ENCODE assay signal across 8 cellular contexts in genomic region chr1:28580706-28581530, GRCh38. TPM values are rescaled to one million over a fixed set of nuclear protein-coding genes. Genes with fewer than 3 reads are reported as not detected.
DNase-seq lines count a peak whose midpoint lies in the region; ATAC-seq and TF ChIP-seq lines count a peak whose summit lies in the region.

No MANE protein-coding gene starts in this region.

- 1% methylated on average over 26 of the region's 26 CpGs for WGBS in mesenchymal stem cell

- H3K27me3 ChIP-seq in MG63, result no peaks in the 10 kb centered on the region
- H3K27me3 ChIP-seq in dorsolateral prefrontal cortex, result no peaks in the 10 kb centered on the region
- no peaks in the 10 kb centered on the region for H3K27me3 ChIP-seq in mesenchymal stem cell (ENCODE audit: control insufficient read depth in 1 of 2, insufficient read depth in 1 of 2, low read length in 2 of 2)

- peaks cover 48% of the 10 kb centered on the region for H3K36me3 ChIP-seq in MG63
- peaks cover 32 to 47% of the 10 kb centered on the region in 2 experiments for H3K36me3 ChIP-seq in mesenchymal stem cell (ENCODE audit: control insufficient read depth in 1 of 2, insufficient read depth in 2 of 2, low read depth in 1 of 2, low read length in 2 of 2)

- no peak overlapping the region for H2AK5ac ChIP-seq in mesenchymal stem cell (ENCODE audit: low read length, severe bottlenecking)

- H3K4ac ChIP-seq in mesenchymal stem cell (ENCODE audit: low read depth in 1 of 2, low read length in 2 of 2), result peak overlapping the region; percentile 24 to 63

- H3K4me3 ChIP-seq in MG63 (peak overlapping the region; percentile 95), WI38 (ENCODE audit: low read depth, low read length) (peak overlapping the region; percentile 96), dorsolateral prefrontal cortex (peak overlapping the region; percentile 71 to 100 (median 94)), mesenchymal stem cell (ENCODE audit: insufficient read depth in 1 of 2, low read depth in 1 of 2, low read length in 2 of 2) (peak overlapping the region; percentile 73 to 93)

- peak overlapping the region in 1 of 2 experiments; percentile 71 for H3K14ac ChIP-seq in mesenchymal stem cell (ENCODE audit: low read length in 2 of 2)

- H3K27ac ChIP-seq in dorsolateral prefrontal cortex, result peak overlapping the region in 58 of 59 donors; percentile 42 to 97 (median 86)
- peak overlapping the region; percentile 17 for H3K27ac ChIP-seq in mesenchymal stem cell (ENCODE audit: low read length, poor library complexity, severe bottlenecking)

- TF ChIP-seq CTCF in WI38 (IDR thresholded peaks at IDR 0.05; ENCODE audit: low read depth, low read length) (no peak), dorsolateral prefrontal cortex (IDR thresholded peaks at IDR 0.05 in 54 of 56, conservative IDR thresholded peaks at IDR 0.05 in 2 of 56; ENCODE audit: low read depth in 1 of 56, partially characterized antibody in 56 of 56) (peak in 2 of 56 donors; percentile 7 to 10)

- no peak overlapping the region for H4K8ac ChIP-seq in mesenchymal stem cell (ENCODE audit: low read length)

- peak overlapping the region; percentile 90 for H3K4me2 ChIP-seq in mesenchymal stem cell (ENCODE audit: low read length, poor library complexity, severe bottlenecking)

- no peak overlapping the region for H2BK5ac ChIP-seq in mesenchymal stem cell (ENCODE audit: low read depth, low read length, poor library complexity, severe bottlenecking)

- no peak overlapping the region for H2BK15ac ChIP-seq in mesenchymal stem cell (ENCODE audit: low read depth, poor library complexity, severe bottlenecking)

- H2AFZ ChIP-seq in mesenchymal stem cell (ENCODE audit: low read depth, low read length), result no peak overlapping the region

- DNase-seq in GDM1 (lab: John Stamatoyannopoulos, UW) (peak; percentile 17), MG63 (no peak), dorsolateral prefrontal cortex (peak in 4 of 10 donors; percentile 18 to 53 (median 38)), mesenchymal stem cell (peak; percentile 53), retina (no peak)
- peak; percentile 46 to 47 for DNase-seq in stimulated activated CD8-positive, alpha-beta memory T cell treated with anti-CD3 and anti-CD28 coated beads, Interleukin-7, amount 100 ng/mL, for 4 hours (ENCODE audit: low read depth in 2 of 2)

- intact Hi-C loops in dorsolateral prefrontal cortex (cut with DNase I), result loop anchor here (1.0 to 5.0 kb wide), 4 partner anchors 28 to 64 kb away; partner anchors contain the start of genes TRNAU1AP (in 2 of the 2) and TAF12 (in 1 of the 2)

- peak; percentile 21 for ATAC-seq in GM21619 (IDR thresholded peaks at IDR 0.05; ENCODE audit: unreplicated experiment)

- peaks cover 3% of the 10 kb centered on the region for H3K79me1 ChIP-seq in mesenchymal stem cell (replicated peaks; ENCODE audit: low read length, poor library complexity, severe bottlenecking)

- peak overlapping the region; percentile 52 to 67 for H3K18ac ChIP-seq in mesenchymal stem cell (ENCODE audit: low read depth in 1 of 2, low read length in 2 of 2)

- H2BK12ac ChIP-seq in mesenchymal stem cell (ENCODE audit: low read length in 2 of 2), result no peak overlapping the region

- H3K4me1 ChIP-seq in mesenchymal stem cell (ENCODE audit: control insufficient read depth, insufficient read depth, low read depth, low read length), result peaks cover 14% of the 10 kb centered on the region

- no peak overlapping the region for H4K91ac ChIP-seq in mesenchymal stem cell (ENCODE audit: low read length)

- no peak overlapping the region for H3K23ac ChIP-seq in mesenchymal stem cell (ENCODE audit: low read length in 2 of 2)

- H2BK120ac ChIP-seq in mesenchymal stem cell (ENCODE audit: low read depth, low read length), result no peak overlapping the region

- H3K9me3 ChIP-seq in MG63, result no peaks in the 10 kb centered on the region
- H3K9me3 ChIP-seq in mesenchymal stem cell (ENCODE audit: control insufficient read depth, low read length), result no peaks in the 10 kb centered on the region

- H3K9ac ChIP-seq in mesenchymal stem cell (ENCODE audit: low read length), result peak overlapping the region; percentile 97

RNA-seq across cellular contexts. Expression of gene RAB42, which starts 11.1 kb away (rescaled TPM):
- 12.5 and 14.1 TPM in 2 replicates for total RNA-seq in MG63 (2014; rRNA removed; shearing (Covaris generic); ENCODE audit: low replicate concordance)
- total RNA-seq in dorsolateral prefrontal cortex, result 1 to 10 TPM in 25 of 120 experiments, under 1 TPM in 57, not detected in 38; 0.20 to 8.9 (median 0.74) TPM
- polyA plus RNA-seq in mesenchymal stem cell (2013, experiment 1 of 2), result 4.8 TPM
- polyA plus RNA-seq in mesenchymal stem cell (2013, experiment 2 of 2), result 4.9 TPM

RNA-seq across cellular contexts. Expression of gene TRNAU1AP, which starts 28.0 kb away (rescaled TPM):
- total RNA-seq in MG63 (2014; rRNA removed; shearing (Covaris generic); ENCODE audit: low replicate concordance), result 9.7 and 11.2 TPM in 2 replicates
- total RNA-seq in dorsolateral prefrontal cortex, result 10 to 100 TPM; 20.5 to 49.2 (median 32.7) TPM
- 18.3 TPM for polyA plus RNA-seq in mesenchymal stem cell (2013, experiment 1 of 2)
- polyA plus RNA-seq in mesenchymal stem cell (2013, experiment 2 of 2), result 16.2 TPM

Comparison
In these comparisons a context has a peak if more than half of its experiments do, and no peak if none do; other contexts are left out.
1. DNase-seq: peak in GDM1 (single experiment), mesenchymal stem cell (single experiment) and stimulated activated CD8-positive, alpha-beta memory T cell treated with anti-CD3 and anti-CD28 coated beads, Interleukin-7, amount 100 ng/mL, for 4 hours (2 of 2); none in MG63 (single experiment) and retina (single experiment).
2. Peak in every context shown above with its lines, with median percentiles within 50 percentile points of each other: H3K4me3 ChIP-seq.